ENCODE assay signal across 10 cellular contexts in the genomic region with DNA sequence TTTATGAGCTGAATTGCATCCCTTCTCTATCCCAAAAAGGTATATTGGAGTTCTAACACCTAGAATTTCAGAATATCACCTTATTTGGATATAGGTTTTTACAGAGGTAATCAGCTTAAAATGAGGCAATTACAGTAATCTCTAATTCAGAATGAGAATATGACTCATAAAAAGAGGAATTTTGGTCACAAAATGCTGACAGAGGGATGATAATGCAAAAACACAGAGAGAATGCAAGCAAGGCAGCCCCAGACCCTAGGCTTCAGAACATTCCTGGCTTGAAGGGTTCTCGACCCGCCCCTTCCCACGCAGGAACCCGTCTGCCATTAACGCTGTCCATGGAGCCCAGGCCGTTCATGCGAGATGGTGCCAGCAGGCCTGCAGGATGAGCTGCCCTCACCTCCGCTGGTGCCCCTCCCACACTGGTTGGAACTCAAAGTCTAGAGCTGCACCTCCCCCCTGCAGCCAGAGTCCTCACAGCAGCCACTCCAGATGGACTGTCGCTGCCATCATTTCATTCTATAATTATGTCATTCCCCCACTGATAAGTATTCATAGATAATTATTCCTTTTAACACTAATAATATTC.
DNase-seq lines count a peak whose midpoint lies in the region; ATAC-seq lines count a peak whose summit lies in the region.
"Had no signal": no experiment of that assay in that cellular context is flagged by ENCODE, and none has a peak within 500 bp of the region (broad histone marks: within the 10 kb centered on the region; RNA-seq: fewer than 3 reads in every experiment).

No MANE protein-coding gene starts in this region.

- peak; percentile 81 for ATAC-seq in HG02798 (IDR thresholded peaks at IDR 0.05; ENCODE audit: poor library complexity, unreplicated experiment)

- DNase-seq in SIG-M5 treated with dmso at 0.1 percent for 504 hours (lab: John Stamatoyannopoulos, UW; ENCODE audit: unreplicated experiment) (peak; percentile 12), SIG-M5 (lab: John Stamatoyannopoulos, UW) (no peak), NCI-H446 treated with DMSO at 0.1 percent for 48 hours (lab: John Stamatoyannopoulos, UW) (no peak), NCI-H187 (lab: John Stamatoyannopoulos, UW) (no peak), SHP77 treated with DMSO at 0.1 percent for 48 hours (lab: John Stamatoyannopoulos, UW) (no peak)
- peak; percentile 52 for DNase-seq in activated CD8-positive, alpha-beta memory T cell treated with anti-CD3 and anti-CD28 coated beads, Interleukin-2, amount 50 U/mL, for 48 hours
- peak; percentile 33 for DNase-seq in stimulated activated CD4-positive, alpha-beta T cell treated with anti-CD3 and anti-CD28 coated beads, Interleukin-15, amount 100 ng/mL, for 24 hours
- DNase-seq: KBM-7, small intestine had no signal

Comparison
In these comparisons a context has a peak if more than half of its experiments do, and no peak if none do; other contexts are left out.
1. DNase-seq: peak in SIG-M5 treated with dmso at 0.1 percent for 504 hours (single experiment), activated CD8-positive, alpha-beta memory T cell treated with anti-CD3 and anti-CD28 coated beads, Interleukin-2, amount 50 U/mL, for 48 hours (single experiment) and stimulated activated CD4-positive, alpha-beta T cell treated with anti-CD3 and anti-CD28 coated beads, Interleukin-15, amount 100 ng/mL, for 24 hours (single experiment); none in SIG-M5 (single experiment), NCI-H446 treated with DMSO at 0.1 percent for 48 hours (single experiment), NCI-H187 (0 of 2) and SHP77 treated with DMSO at 0.1 percent for 48 hours (single experiment).